21 cellular contexts compared by ENCODE assay signal in the genomic region with DNA sequence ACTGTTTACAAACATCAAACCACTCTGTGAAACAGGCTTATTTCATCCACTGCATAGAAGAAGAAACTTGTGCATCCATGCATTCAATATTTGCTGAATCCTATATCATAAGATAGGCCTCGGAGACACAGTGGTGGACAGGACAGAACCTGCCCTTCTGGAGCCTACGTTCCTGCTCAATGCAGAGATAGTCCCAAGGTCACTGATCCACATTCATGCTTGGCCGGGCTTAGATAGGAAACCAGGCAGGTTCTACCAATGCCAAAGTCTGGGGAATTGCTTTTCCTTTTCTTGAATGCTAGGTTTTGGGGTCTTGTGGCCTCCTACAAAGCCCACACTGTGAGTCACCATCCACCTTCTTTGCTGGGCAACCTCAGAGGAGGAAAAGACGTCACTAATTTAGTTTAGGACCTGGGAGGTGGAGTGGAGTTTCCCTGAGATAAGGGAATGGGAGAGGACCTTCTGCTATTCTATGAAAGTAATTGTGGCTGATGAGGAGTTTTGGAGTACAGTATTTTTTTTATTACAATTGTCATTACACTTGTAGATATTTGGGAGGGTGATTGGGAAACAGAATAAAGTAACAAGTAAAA.
DNase-seq lines count a peak whose midpoint lies in the region; ATAC-seq, FAIRE-seq and TF ChIP-seq lines count a peak whose summit lies in the region.
"Had no signal": no experiment of that assay in that cellular context is flagged by ENCODE, and none has a peak within 500 bp of the region (broad histone marks: within the 10 kb centered on the region; RNA-seq: fewer than 3 reads in every experiment).

No MANE protein-coding gene starts in this region.

- H3K9me3 ChIP-seq in right cardiac atrium (ENCODE audit: control insufficient read depth, low read length): no peaks in the 10 kb centered on the region
- H3K9me3 ChIP-seq in K562 (replicated peaks; ENCODE audit: control insufficient read depth, insufficient read depth, low read depth, low read length): no peaks in the 10 kb centered on the region
- no peaks in the 10 kb centered on the region for H3K9me3 ChIP-seq in pancreas
- H3K9me3 ChIP-seq: SJCRH30 had no signal

- no TSS peak for BruUV-seq in K562 (replicated peaks; lab: Mats Ljungman, UMichigan)

- no peaks in the 10 kb centered on the region for H3K9me1 ChIP-seq in K562 (ENCODE audit: control insufficient read depth, insufficient read depth, low read length)

- H3K36me3 ChIP-seq in K562 (ENCODE audit: control insufficient read depth, insufficient read depth, low read length): no peaks in the 10 kb centered on the region
- H3K36me3 ChIP-seq in pancreas: no peaks in the 10 kb centered on the region
- H3K36me3 ChIP-seq: SJCRH30 had no signal

- H3K79me2 ChIP-seq in K562 (ENCODE audit: control insufficient read depth, insufficient read depth, low read length): no peaks in the 10 kb centered on the region

- POLR2A ChIA-PET in K562 (lab: Yijun Ruan, JAX): no interaction called here

- no peak for TF ChIP-seq RAD21 in K562 (CRISPR knock-in tag; conservative IDR thresholded peaks at IDR 0.05 in 1 of 2, IDR thresholded peaks at IDR 0.05 in 1 of 2)

- in situ Hi-C loops in K562 (cut with MboI): loop anchor here (25.0 kb wide), 1 partner anchor 1202 kb away; no protein-coding TSS in a partner anchor

- intact Hi-C loops in Right ventricle myocardium superior (cut with DNase I): no loop called here
- intact Hi-C loops in right cardiac atrium (cut with DNase I): no loop called here
- intact Hi-C loops in K562 (cut with micrococcal nuclease): no loop called here
- intact Hi-C loops in pancreas (cut with DNase I): no loop called here

- H3K27ac ChIP-seq in right cardiac atrium (ENCODE audit: low read length) (no peak overlapping the region), K562 (ENCODE audit: extremely low read depth, low read depth, low read length) (no peak overlapping the region), pancreas (peak overlapping the region in 2 of 4 donors; percentile 7 to 52)
- H3K27ac ChIP-seq: SJCRH30 had no signal

- TF ChIP-seq EP300 in K562 (IDR thresholded peaks at IDR 0.05; ENCODE audit: low read length): no peak

- DNase-seq in Right ventricle myocardium superior (no peak), right cardiac atrium (no peak), Daoy (ENCODE audit: low read depth) (peak; percentile 48), K562 (ENCODE audit: extremely low read depth in 1 of 4, low spot score in 3 of 4) (no peak), pancreas (no peak)
- DNase-seq: CD4-positive, CD25-positive, alpha-beta regulatory T cell; DMS79 treated with DMSO at 0.1 percent for 48 hours; GOT3; KBM-7; MM.1S; NCI-H1092; NCI-H1436; NCI-H187 treated with DMSO at 0.1 percent for 48 hours; NCI-H2107; NCI-H69; SJCRH30; T-cell had no signal

- H3K4me2 ChIP-seq in K562 (ENCODE audit: insufficient read depth, low read length): no peak overlapping the region

- no peak for TF ChIP-seq POLR2A in K562 (conservative IDR thresholded peaks at IDR 0.05)

- no peak for FAIRE-seq in K562 (lab: Jason Lieb, UNC)
- no peak for FAIRE-seq in pancreas (lab: Jason Lieb, UNC)
- FAIRE-seq: GM12891 had no signal

- no peak overlapping the region for H3K4me3 ChIP-seq in right cardiac atrium (ENCODE audit: low read length)
- no peak overlapping the region for H3K4me3 ChIP-seq in K562
- no peak overlapping the region for H3K4me3 ChIP-seq in pancreas
- H3K4me3 ChIP-seq: SJCRH30 had no signal

- H3K4me1 ChIP-seq in right cardiac atrium (ENCODE audit: control insufficient read depth, insufficient read depth, low read length) (no peaks in the 10 kb centered on the region), K562 (replicated peaks in 1 of 2; ENCODE audit: control insufficient read depth in 2 of 2, insufficient read depth in 2 of 2, low read length in 2 of 2) (no peaks in the 10 kb centered on the region), pancreas (peaks cover 0 to 6% (median 0%) of the 10 kb centered on the region in 3 donors)
- H3K4me1 ChIP-seq: SJCRH30 had no signal

- H4K20me1 ChIP-seq in K562 (replicated peaks; ENCODE audit: control insufficient read depth, insufficient read depth, low read length): 0 out of 2 replicates have a peak, but pooled peaks cover 3% of the 10 kb centered on the region

- no peak overlapping the region for H2AFZ ChIP-seq in K562 (ENCODE audit: low read depth, low read length)

- no peak for TF ChIP-seq CTCF in K562 (IDR thresholded peaks at IDR 0.05 in 2 of 3, conservative IDR thresholded peaks at IDR 0.05 in 1 of 3; ENCODE audit: insufficient read depth in 2 of 3, low read depth in 1 of 3, low read length in 3 of 3)
- no peak for TF ChIP-seq CTCF in pancreas (IDR thresholded peaks at IDR 0.05)

- H3K27me3 ChIP-seq in right cardiac atrium (ENCODE audit: control insufficient read depth, insufficient read depth) (no peaks in the 10 kb centered on the region), K562 (ENCODE audit: control insufficient read depth in 2 of 2, insufficient read depth in 2 of 2, low read length in 2 of 2) (peaks cover 22 to 67% of the 10 kb centered on the region in 2 experiments; a peak in 3 of 5 replicates), pancreas (no peaks in the 10 kb centered on the region)
- H3K27me3 ChIP-seq: SJCRH30 had no signal

- ATAC-seq in Right ventricle myocardium superior (ENCODE audit: poor library complexity): peak; percentile 32
- ATAC-seq in right cardiac atrium: no peak
- 0 out of 3 replicates have a peak, but pooled peaks have one; percentile 24 for ATAC-seq in K562
- peak; percentile 23 to 65 (median 42) for ATAC-seq in pancreas
- ATAC-seq in GM21576 (IDR thresholded peaks at IDR 0.05; ENCODE audit: unreplicated experiment): no peak
- ATAC-seq in HG02642 (IDR thresholded peaks at IDR 0.05; ENCODE audit: poor library complexity, unreplicated experiment): no peak
- ATAC-seq: HCT116, T-cell had no signal

- WGBS in right cardiac atrium: 73% methylated on average over 4 of the region's 4 CpGs
- 2% methylated on average over 4 of the region's 4 CpGs for WGBS in K562 (ENCODE audit: insufficient coverage, low coverage, missing lambda C conversion rate)
- WGBS in pancreas, 2 donors: 13 to 16% methylated on average over 4 of the region's 4 CpGs

- CTCF ChIA-PET in K562 (lab: Yijun Ruan, JAX; ENCODE audit: low intra/inter-chr PET ratio): no interaction called here

- no peak overlapping the region for H3K9ac ChIP-seq in K562 (ENCODE audit: insufficient read depth in 1 of 2, low read depth in 2 of 2, low read length in 2 of 2)

TF ChIP-seq in K562, 482 proteins besides CTCF, POLR2A, EP300 and RAD21:
- TF ChIP-seq RBM39 (optimal IDR thresholded peaks at IDR 0.05; ENCODE audit: low read depth, low read length): no peak
- no peak for TF ChIP-seq CTBP1 (IDR thresholded peaks at IDR 0.05; ENCODE audit: borderline replicate concordance)
- no peak for TF ChIP-seq ZNF224 (CRISPR knock-in tag; IDR thresholded peaks at IDR 0.05)
- TF ChIP-seq KDM5B (IDR thresholded peaks at IDR 0.05; ENCODE audit: insufficient replicate concordance, low read depth, low read length): no peak

Comparison
In these comparisons a context has a peak if more than half of its experiments do, and no peak if none do; other contexts are left out.
1. ATAC-seq: peak in Right ventricle myocardium superior (single experiment), K562 (single experiment) and pancreas (4 of 4); none in right cardiac atrium (0 of 2), GM21576 (single experiment) and HG02642 (single experiment).